8 cellular contexts compared by ENCODE assay signal in genomic region chr2:61470965-61471904, GRCh38. TPM values are rescaled to one million over a fixed set of nuclear protein-coding genes. Genes with fewer than 3 reads are reported as not detected.
DNase-seq lines count a peak whose midpoint lies in the region; ATAC-seq and TF ChIP-seq lines count a peak whose summit lies in the region.

USP34 (minus strand) TSS chr2:61471087; CDS start chr2:61470692, 395 bp downstream.

- TF ChIP-seq CTCF in BJ (IDR thresholded peaks at IDR 0.05; ENCODE audit: insufficient read depth, low read depth, low read length), result no peak

- no peaks in the 10 kb centered on the region; the same call in 1 of the 2 replicates for H3K36me3 ChIP-seq in BJ (ENCODE audit: control insufficient read depth, insufficient read depth, low read length)

- DNase-seq in BJ (ENCODE audit: low read depth) (peak; percentile 71), NCI-H748 (lab: John Stamatoyannopoulos, UW; ENCODE audit: unreplicated experiment) (peak; percentile 90), dedifferentiated amniotic fluid mesenchymal stem cell (ENCODE audit: extremely low spot score) (peak; percentile 94), left lobe of liver (ENCODE audit: low spot score) (peak; percentile 94)
- DNase-seq in activated CD4-positive, alpha-beta T cell treated with anti-CD3 and anti-CD28 coated beads, Interleukin-2, amount 50 U/mL, for 24 hours (ENCODE audit: low read depth in 1 of 2, low spot score in 1 of 2), result peak; percentile 76 to 89
- DNase-seq in stimulated activated CD4-positive, alpha-beta T cell treated with anti-CD3 and anti-CD28 coated beads, Interleukin-2, amount 100 ng/mL, for 24 hours, result peak; percentile 90 to 92

- CTCF ChIA-PET in BJ (lab: Yijun Ruan, JAX), result interaction anchor here (0.5 to 1.0 kb wide), 2 partner anchors 17 to 83 kb away, joined by 3 to 4 read pairs; no protein-coding TSS in a partner anchor

- H3K4me3 ChIP-seq in BJ (ENCODE audit: low read depth, low read length), result peak within 1 kb of the TSS; percentile 96

- ATAC-seq in GM19328 (IDR thresholded peaks at IDR 0.05; ENCODE audit: unreplicated experiment) (peak; percentile 65), HG03520 (IDR thresholded peaks at IDR 0.05; ENCODE audit: unreplicated experiment) (peak; percentile 57), left lobe of liver (peak; percentile 92)

- POLR2A ChIA-PET in BJ (lab: Charles Lee), result no interaction called here

- H3K27me3 ChIP-seq in BJ (ENCODE audit: control insufficient read depth, insufficient read depth, low read length), result no peaks in the 10 kb centered on the region

RNA-seq across cellular contexts. Expression of gene USP34, which starts in this region (rescaled TPM):
- 32.2 and 56.8 TPM in 2 replicates for polyA plus RNA-seq in BJ (2011; rRNA removed)
- 86.2 and 121 TPM in 2 replicates for polyA minus RNA-seq in BJ (2011; rRNA and poly(A)+ RNA removed)
- total RNA-seq in left lobe of liver, result 37.0 TPM

Comparison
In these comparisons a context has a peak if more than half of its experiments do, and no peak if none do; other contexts are left out.
1. Peak in every context shown above with its lines: DNase-seq, ATAC-seq and H3K4me3 ChIP-seq.